Comparison of ENCODE assay signal across 1 cellular context in the genomic region with DNA sequence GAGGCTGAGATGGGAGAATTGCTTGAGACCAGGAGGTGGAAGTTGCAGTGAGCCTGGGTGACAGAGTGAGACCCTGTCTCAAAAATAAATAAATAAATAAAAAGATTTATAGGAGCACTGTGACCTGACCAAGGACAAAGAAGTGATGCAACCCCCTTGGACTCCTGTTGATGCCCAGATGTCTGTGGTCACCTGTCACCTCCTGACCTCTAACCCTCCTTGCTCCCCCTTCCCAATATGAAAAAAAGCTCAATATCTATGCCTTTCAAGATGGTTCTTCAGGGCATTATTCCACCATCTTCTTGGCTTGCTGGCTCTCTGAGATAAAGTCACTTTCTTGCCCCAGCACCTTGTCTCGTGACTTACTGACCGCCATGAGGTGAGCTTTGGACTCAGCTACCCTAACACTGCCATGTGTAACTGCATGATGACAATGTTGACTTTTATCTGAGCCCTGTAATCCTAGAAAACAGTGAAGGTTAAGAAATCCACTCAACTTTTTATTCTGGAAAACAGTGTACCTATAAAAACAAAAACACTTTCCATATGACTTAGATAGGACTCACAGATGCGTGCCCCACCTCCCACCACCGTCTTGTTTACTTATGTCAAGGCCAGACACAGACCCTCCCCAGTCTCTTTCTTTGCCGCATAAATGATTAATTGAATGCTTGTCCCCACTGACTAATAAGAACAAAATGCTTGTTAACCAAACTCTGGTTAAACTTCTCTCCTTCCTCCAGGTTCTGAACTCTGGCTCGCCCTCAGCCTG.
TF ChIP-seq lines count a peak whose summit lies in the region.

No MANE protein-coding gene starts in this region.

TF ChIP-seq in HepG2, 621 proteins besides CTCF, POLR2A, EP300 and RAD21 (continued from another document and continues in another):
- TF ChIP-seq ZNF281 (CRISPR knock-in tag; IDR thresholded peaks at IDR 0.05; ENCODE audit: borderline replicate concordance) (peak; percentile 56; the same call in 1 of the 2 replicates), ZNF263 (CRISPR knock-in tag; IDR thresholded peaks at IDR 0.05) (no peak), KLF15 (CRISPR knock-in tag; IDR thresholded peaks at IDR 0.05; ENCODE audit: borderline replicate concordance) (no peak), MAFF (IDR thresholded peaks at IDR 0.05; ENCODE audit: low read depth, low read length) (no peak), MYNN (CRISPR knock-in tag; IDR thresholded peaks at IDR 0.05; ENCODE audit: low read depth) (no peak), NCOA1 (CRISPR knock-in tag; IDR thresholded peaks at IDR 0.05) (no peak), ZKSCAN8 (CRISPR knock-in tag; IDR thresholded peaks at IDR 0.05; ENCODE audit: borderline replicate concordance) (peak; percentile 36; the same call in 1 of the 2 replicates), ZNF589 (CRISPR knock-in tag; conservative IDR thresholded peaks at IDR 0.05) (0 out of 2 replicates have a peak, but pooled peaks have one; percentile 45), ZMYM3 (CRISPR knock-in tag; IDR thresholded peaks at IDR 0.05) (peak; percentile 71), ZNF878 (CRISPR knock-in tag; IDR thresholded peaks at IDR 0.05) (0 out of 2 replicates have a peak, but pooled peaks have one; percentile 37), CHD2 (IDR thresholded peaks at IDR 0.05; ENCODE audit: low read depth, low read length) (no peak), FOXO1 (CRISPR knock-in tag; IDR thresholded peaks at IDR 0.05) (peak; percentile 48; the same call in 1 of the 2 replicates), HNF4G (IDR thresholded peaks at IDR 0.05; ENCODE audit: borderline replicate concordance, low read depth, low read length) (peak; percentile 69), HNF4G (CRISPR knock-in tag; IDR thresholded peaks at IDR 0.05; ENCODE audit: borderline replicate concordance, low read depth) (peak; percentile 76; the same call in 1 of the 2 replicates), PHF5A (CRISPR knock-in tag; IDR thresholded peaks at IDR 0.05; ENCODE audit: low read depth, unreplicated experiment) (no peak), MAF1 (CRISPR knock-in tag; IDR thresholded peaks at IDR 0.05; ENCODE audit: borderline replicate concordance) (no peak), ZNF235 (CRISPR knock-in tag; IDR thresholded peaks at IDR 0.05; ENCODE audit: borderline replicate concordance) (no peak), SYNCRIP (IDR thresholded peaks at IDR 0.05; ENCODE audit: insufficient read depth, low read depth, low read length) (no peak), PITX1 (CRISPR knock-in tag; IDR thresholded peaks at IDR 0.05) (peak; percentile 90), ZNF124 (CRISPR knock-in tag; IDR thresholded peaks at IDR 0.05) (0 out of 2 replicates have a peak, but pooled peaks have one; percentile 20), ZSCAN21 (CRISPR knock-in tag; IDR thresholded peaks at IDR 0.05; ENCODE audit: borderline replicate concordance) (no peak), ZNF607 (CRISPR knock-in tag; IDR thresholded peaks at IDR 0.05; ENCODE audit: borderline replicate concordance) (peak; percentile 46; the same call in 1 of the 2 replicates), ZMYM4 (CRISPR knock-in tag; IDR thresholded peaks at IDR 0.05) (peak; percentile 46; the same call in 1 of the 2 replicates), ESRRA (CRISPR knock-in tag; IDR thresholded peaks at IDR 0.05; ENCODE audit: low read depth) (0 out of 2 replicates have a peak, but pooled peaks have one; percentile 24), DMAP1 (CRISPR knock-in tag; IDR thresholded peaks at IDR 0.05) (peak; percentile 75), SMAD3 (CRISPR knock-in tag; IDR thresholded peaks at IDR 0.05) (no peak), NFIC (IDR thresholded peaks at IDR 0.05; ENCODE audit: low read length) (0 out of 2 replicates have a peak, but pooled peaks have one; percentile 68), ZNF350 (CRISPR knock-in tag; IDR thresholded peaks at IDR 0.05; ENCODE audit: borderline replicate concordance, low read depth) (peak; percentile 52; the same call in 1 of the 2 replicates), ZNF564 (CRISPR knock-in tag; IDR thresholded peaks at IDR 0.05) (0 out of 2 replicates have a peak, but pooled peaks have one; percentile 29), ZNF10 (CRISPR knock-in tag; IDR thresholded peaks at IDR 0.05; ENCODE audit: borderline replicate concordance, low read depth) (no peak), SATB2 (CRISPR knock-in tag; IDR thresholded peaks at IDR 0.05) (no peak), PAXIP1 (CRISPR knock-in tag; conservative IDR thresholded peaks at IDR 0.05) (peak; percentile 90), JDP2 (CRISPR knock-in tag; IDR thresholded peaks at IDR 0.05; ENCODE audit: borderline replicate concordance) (no peak), ZNF292 (CRISPR knock-in tag; IDR thresholded peaks at IDR 0.05; ENCODE audit: borderline replicate concordance, low read depth) (no peak), ZNF331 (CRISPR knock-in tag; IDR thresholded peaks at IDR 0.05) (peak; percentile 1; the same call in 1 of the 2 replicates), RFX5 (IDR thresholded peaks at IDR 0.05; ENCODE audit: low read depth, low read length) (no peak), ZNF709 (CRISPR knock-in tag; IDR thresholded peaks at IDR 0.05) (no peak), SOX13 (IDR thresholded peaks at IDR 0.05) (peak; percentile 54; the same call in 1 of the 2 replicates), SOX13 (CRISPR knock-in tag; conservative IDR thresholded peaks at IDR 0.05 in 1 of 2, IDR thresholded peaks at IDR 0.05 in 1 of 2) (peak in 1 of 2 experiments; percentile 77; a peak in 1 of 4 replicates), POLR2G (IDR thresholded peaks at IDR 0.05; ENCODE audit: low read depth, low read length) (no peak), HMG20B (CRISPR knock-in tag; conservative IDR thresholded peaks at IDR 0.05) (no peak), TCF12 (IDR thresholded peaks at IDR 0.05) (no peak), TCF12 (CRISPR knock-in tag; IDR thresholded peaks at IDR 0.05) (0 out of 2 replicates have a peak, but pooled peaks have one; percentile 38), ZNF75D (CRISPR knock-in tag; IDR thresholded peaks at IDR 0.05; ENCODE audit: borderline replicate concordance) (no peak)
- TF ChIP-seq, protein P1, sequence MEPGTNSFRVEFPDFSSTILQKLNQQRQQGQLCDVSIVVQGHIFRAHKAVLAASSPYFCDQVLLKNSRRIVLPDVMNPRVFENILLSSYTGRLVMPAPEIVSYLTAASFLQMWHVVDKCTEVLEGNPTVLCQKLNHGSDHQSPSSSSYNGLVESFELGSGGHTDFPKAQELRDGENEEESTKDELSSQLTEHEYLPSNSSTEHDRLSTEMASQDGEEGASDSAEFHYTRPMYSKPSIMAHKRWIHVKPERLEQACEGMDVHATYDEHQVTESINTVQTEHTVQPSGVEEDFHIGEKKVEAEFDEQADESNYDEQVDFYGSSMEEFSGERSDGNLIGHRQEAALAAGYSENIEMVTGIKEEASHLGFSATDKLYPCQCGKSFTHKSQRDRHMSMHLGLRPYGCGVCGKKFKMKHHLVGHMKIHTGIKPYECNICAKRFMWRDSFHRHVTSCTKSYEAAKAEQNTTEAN (CRISPR knock-in tag; conservative IDR thresholded peaks at IDR 0.05) = no peak
- TF ChIP-seq, protein P2, sequence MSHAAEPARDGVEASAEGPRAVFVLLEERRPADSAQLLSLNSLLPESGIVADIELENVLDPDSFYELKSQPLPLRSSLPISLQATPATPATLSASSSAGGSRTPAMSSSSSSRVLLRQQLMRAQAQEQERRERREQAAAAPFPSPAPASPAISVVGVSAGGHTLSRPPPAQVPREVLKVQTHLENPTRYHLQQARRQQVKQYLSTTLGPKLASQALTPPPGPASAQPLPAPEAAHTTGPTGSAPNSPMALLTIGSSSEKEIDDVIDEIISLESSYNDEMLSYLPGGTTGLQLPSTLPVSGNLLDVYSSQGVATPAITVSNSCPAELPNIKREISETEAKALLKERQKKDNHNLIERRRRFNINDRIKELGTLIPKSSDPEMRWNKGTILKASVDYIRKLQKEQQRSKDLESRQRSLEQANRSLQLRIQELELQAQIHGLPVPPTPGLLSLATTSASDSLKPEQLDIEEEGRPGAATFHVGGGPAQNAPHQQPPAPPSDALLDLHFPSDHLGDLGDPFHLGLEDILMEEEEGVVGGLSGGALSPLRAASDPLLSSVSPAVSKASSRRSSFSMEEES (CRISPR knock-in tag; IDR thresholded peaks at IDR 0.05) = peak; percentile 96
- TF ChIP-seq, protein P3, sequence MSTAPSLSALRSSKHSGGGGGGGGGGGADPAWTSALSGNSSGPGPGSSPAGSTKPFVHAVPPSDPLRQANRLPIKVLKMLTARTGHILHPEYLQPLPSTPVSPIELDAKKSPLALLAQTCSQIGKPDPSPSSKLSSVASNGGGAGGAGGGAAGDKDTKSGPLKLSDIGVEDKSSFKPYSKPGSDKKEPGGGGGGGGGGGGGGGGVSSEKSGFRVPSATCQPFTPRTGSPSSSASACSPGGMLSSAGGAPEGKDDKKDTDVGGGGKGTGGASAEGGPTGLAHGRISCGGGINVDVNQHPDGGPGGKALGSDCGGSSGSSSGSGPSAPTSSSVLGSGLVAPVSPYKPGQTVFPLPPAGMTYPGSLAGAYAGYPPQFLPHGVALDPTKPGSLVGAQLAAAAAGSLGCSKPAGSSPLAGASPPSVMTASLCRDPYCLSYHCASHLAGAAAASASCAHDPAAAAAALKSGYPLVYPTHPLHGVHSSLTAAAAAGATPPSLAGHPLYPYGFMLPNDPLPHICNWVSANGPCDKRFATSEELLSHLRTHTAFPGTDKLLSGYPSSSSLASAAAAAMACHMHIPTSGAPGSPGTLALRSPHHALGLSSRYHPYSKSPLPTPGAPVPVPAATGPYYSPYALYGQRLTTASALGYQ (CRISPR knock-in tag; IDR thresholded peaks at IDR 0.05) = no peak
- TF ChIP-seq, protein P4, sequence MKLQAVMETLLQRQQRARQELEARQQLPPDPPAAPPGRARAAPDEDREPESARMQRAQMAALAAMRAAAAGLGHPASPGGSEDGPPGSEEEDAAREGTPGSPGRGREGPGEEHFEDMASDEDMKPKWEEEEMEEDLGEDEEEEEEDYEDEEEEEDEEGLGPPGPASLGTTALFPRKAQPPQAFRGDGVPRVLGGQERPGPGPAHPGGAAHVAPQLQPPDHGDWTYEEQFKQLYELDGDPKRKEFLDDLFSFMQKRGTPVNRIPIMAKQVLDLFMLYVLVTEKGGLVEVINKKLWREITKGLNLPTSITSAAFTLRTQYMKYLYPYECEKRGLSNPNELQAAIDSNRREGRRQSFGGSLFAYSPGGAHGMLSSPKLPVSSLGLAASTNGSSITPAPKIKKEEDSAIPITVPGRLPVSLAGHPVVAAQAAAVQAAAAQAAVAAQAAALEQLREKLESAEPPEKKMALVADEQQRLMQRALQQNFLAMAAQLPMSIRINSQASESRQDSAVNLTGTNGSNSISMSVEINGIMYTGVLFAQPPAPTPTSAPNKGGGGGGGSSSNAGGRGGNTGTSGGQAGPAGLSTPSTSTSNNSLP (IDR thresholded peaks at IDR 0.05; ENCODE audit: low read depth, low read length) = peak; percentile 52; the same call in 1 of the 2 replicates
- TF ChIP-seq, protein P5, sequence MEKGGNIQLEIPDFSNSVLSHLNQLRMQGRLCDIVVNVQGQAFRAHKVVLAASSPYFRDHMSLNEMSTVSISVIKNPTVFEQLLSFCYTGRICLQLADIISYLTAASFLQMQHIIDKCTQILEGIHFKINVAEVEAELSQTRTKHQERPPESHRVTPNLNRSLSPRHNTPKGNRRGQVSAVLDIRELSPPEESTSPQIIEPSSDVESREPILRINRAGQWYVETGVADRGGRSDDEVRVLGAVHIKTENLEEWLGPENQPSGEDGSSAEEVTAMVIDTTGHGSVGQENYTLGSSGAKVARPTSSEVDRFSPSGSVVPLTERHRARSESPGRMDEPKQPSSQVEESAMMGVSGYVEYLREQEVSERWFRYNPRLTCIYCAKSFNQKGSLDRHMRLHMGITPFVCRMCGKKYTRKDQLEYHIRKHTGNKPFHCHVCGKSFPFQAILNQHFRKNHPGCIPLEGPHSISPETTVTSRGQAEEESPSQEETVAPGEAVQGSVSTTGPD (CRISPR knock-in tag; IDR thresholded peaks at IDR 0.05) = no peak
- TF ChIP-seq, protein P6, sequence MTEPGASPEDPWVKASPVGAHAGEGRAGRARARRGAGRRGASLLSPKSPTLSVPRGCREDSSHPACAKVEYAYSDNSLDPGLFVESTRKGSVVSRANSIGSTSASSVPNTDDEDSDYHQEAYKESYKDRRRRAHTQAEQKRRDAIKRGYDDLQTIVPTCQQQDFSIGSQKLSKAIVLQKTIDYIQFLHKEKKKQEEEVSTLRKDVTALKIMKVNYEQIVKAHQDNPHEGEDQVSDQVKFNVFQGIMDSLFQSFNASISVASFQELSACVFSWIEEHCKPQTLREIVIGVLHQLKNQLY (CRISPR knock-in tag; IDR thresholded peaks at IDR 0.05) = peak; percentile 87; the same call in 1 of the 2 replicates
